Comparison of ENCODE assay signal across 23 cellular contexts in genomic region chr2:31222086-31222485, GRCh38. TPM values are rescaled to one million over a fixed set of nuclear protein-coding genes. Genes with fewer than 3 reads are reported as not detected.
"Had no signal": no experiment of that assay in that cellular context is flagged by ENCODE, and none has a peak within 500 bp of the region (broad histone marks: within the 10 kb centered on the region; RNA-seq: fewer than 3 reads in every experiment).

No MANE protein-coding gene starts in this region.

- H3K27ac Mint-ChIP-seq: activated CD4-positive, alpha-beta memory T cell treated with anti-CD3 and anti-CD28 coated beads, Interleukin-2, amount 10 ng/mL, durations not matched to agents 7 days and 5 days; mesothelial cell of epicardium; nephron; stimulated activated naive CD8-positive, alpha-beta T cell treated with anti-CD3 and anti-CD28 coated beads, Interleukin-15, Interleukin-2, amounts not matched to agents 100 ng/mL and 50 ng/mL, for 24 hours had no signal

- H3K4me1 Mint-ChIP-seq: central memory CD8-positive, alpha-beta T cell; nephron had no signal

- H3K36me3 Mint-ChIP-seq: mesothelial cell of epicardium had no signal

- H3K4me1 ChIP-seq: ascending aorta, colonic mucosa had no signal

- H3K27me3 ChIP-seq: ascending aorta, colonic mucosa, suprapubic skin, vagina had no signal

- H3K9me3 Mint-ChIP-seq: activated CD4-positive, alpha-beta memory T cell treated with anti-CD3 and anti-CD28 coated beads, Interleukin-2, amount 10 ng/mL, durations not matched to agents 7 days and 5 days; activated T-cell treated with anti-CD3 and anti-CD28 coated beads, Interleukin-2, amount 50 U/mL, for 4 hours; central memory CD8-positive, alpha-beta T cell; mesothelial cell of epicardium; nephron; stimulated activated naive CD8-positive, alpha-beta T cell treated with anti-CD3 and anti-CD28 coated beads, Interleukin-15, Interleukin-2, amounts not matched to agents 100 ng/mL and 50 ng/mL, for 24 hours had no signal

- H3K9me3 ChIP-seq: ascending aorta, colonic mucosa, suprapubic skin, transverse colon, vagina had no signal

- H3K4me3 Mint-ChIP-seq: activated CD4-positive, alpha-beta memory T cell treated with anti-CD3 and anti-CD28 coated beads, Interleukin-2, amount 10 ng/mL, durations not matched to agents 7 days and 5 days; activated T-cell treated with anti-CD3 and anti-CD28 coated beads, Interleukin-2, amount 50 U/mL, for 4 hours; central memory CD8-positive, alpha-beta T cell; mesothelial cell of epicardium; nephron; stimulated activated naive CD8-positive, alpha-beta T cell treated with anti-CD3 and anti-CD28 coated beads, Interleukin-15, Interleukin-2, amounts not matched to agents 100 ng/mL and 50 ng/mL, for 24 hours had no signal

- H3K4me3 ChIP-seq: ascending aorta, colonic mucosa, lung, suprapubic skin, transverse colon, vagina had no signal

- H3K27ac ChIP-seq: ascending aorta, colonic mucosa, suprapubic skin, transverse colon, vagina had no signal

- H3K36me3 ChIP-seq: ascending aorta, colonic mucosa, suprapubic skin, transverse colon, vagina had no signal

- ATAC-seq: activated T-cell treated with anti-CD3 and anti-CD28 coated beads, Interleukin-2, amount 50 U/mL, for 4 hours; left lobe of liver had no signal

- DNase-seq: activated CD4-positive, alpha-beta memory T cell treated with anti-CD3 and anti-CD28 coated beads, Interleukin-2, amount 10 ng/mL, durations not matched to agents 7 days and 5 days; activated CD4-positive, alpha-beta T cell treated with anti-CD3 and anti-CD28 coated beads for 48 hours; activated effector memory CD4-positive, alpha-beta T cell treated with Interleukin-2 at 50 U/mL for 16 hours; activated naive CD4-positive, alpha-beta T cell treated with anti-CD3 and anti-CD28 coated beads, Interleukin-2, amount 50 U/mL, for 16 hours; activated T-cell treated with anti-CD3 and anti-CD28 coated beads, Interleukin-2, amount 50 U/mL, for 4 hours; colonic mucosa; erythroblast; foreskin melanocyte; kidney; posterior cingulate gyrus; stimulated activated CD4-positive, alpha-beta T cell treated with anti-CD3 and anti-CD28 coated beads, Interleukin-12 subunit alpha, Interleukin-12 subunit beta, amount 100 ng/mL, for 4 hours; stimulated activated CD4-positive, alpha-beta T cell treated with anti-CD3 and anti-CD28 coated beads, Interleukin-2, amount 100 ng/mL, for 24 hours; T1000; transverse colon had no signal

RNA-seq across cellular contexts. Expression of gene CAPN14, which starts 4.8 kb away (rescaled TPM):
- total RNA-seq: ascending aorta, left lobe of liver had no signal
